13 cellular contexts compared by ENCODE assay signal in the genomic region with DNA sequence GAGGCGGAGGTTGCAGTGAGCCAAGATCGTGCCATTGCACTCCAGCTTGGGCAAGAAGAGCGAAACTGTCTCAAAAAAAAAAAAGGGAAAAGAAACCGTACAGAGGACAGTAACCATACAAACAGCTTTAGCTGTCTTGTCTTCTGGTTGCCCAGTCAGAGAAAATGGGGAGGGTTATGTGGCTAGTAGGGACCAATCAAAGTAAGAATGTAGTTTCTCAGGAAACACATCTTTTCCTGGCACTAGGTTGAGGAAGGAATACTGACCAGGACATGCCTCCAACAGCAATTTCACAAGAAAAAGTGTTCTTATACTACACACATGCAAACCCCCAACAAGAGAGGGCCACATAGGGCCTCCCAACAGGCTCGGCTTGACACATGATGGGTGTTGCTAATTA. TPM values are rescaled to one million over a fixed set of nuclear protein-coding genes. Genes with fewer than 3 reads are reported as not detected.
A peak's percentile ranks its signal among the peaks of the same experiment; 100 is the strongest.
DNase-seq lines count a peak whose midpoint lies in the region; ATAC-seq, FAIRE-seq and TF ChIP-seq lines count a peak whose summit lies in the region.
"Had no signal": no experiment of that assay in that cellular context is flagged by ENCODE, and none has a peak within 500 bp of the region (broad histone marks: within the 10 kb centered on the region; RNA-seq: fewer than 3 reads in every experiment).

No MANE protein-coding gene starts in this region.

- peaks cover 16 to 20% of the 10 kb centered on the region in 2 experiments for H3K36me3 ChIP-seq in GM12878 (ENCODE audit: control insufficient read depth in 2 of 2, insufficient read depth in 2 of 2, low read length in 1 of 2)
- H3K36me3 ChIP-seq in BE2C: peaks cover 41% of the 10 kb centered on the region

- CTCF ChIA-PET in activated CD4-positive, alpha-beta T cell treated with anti-CD3 and anti-CD28 coated beads, Interleukin-2, amount 10 ng/mL, durations not matched to agents 7 days and 5 days (lab: Charles Lee): interaction anchor here (0.6 to 4.4 kb wide), 6 partner anchors 8 to 247 kb away, joined by 3 to 115 read pairs (median 4); partner anchors contain the start of genes GGA3, MRPS7, SLC25A19 and TSEN54
- CTCF ChIA-PET in GM12878 (lab: Yijun Ruan, JAX): interaction anchor here (0.6 to 5.3 kb wide), 10 partner anchors 19 to 364 kb away, joined by 3 to 46 read pairs (median 4); partner anchors contain the start of genes NUP85, SLC25A19 and SMIM5

- no peak for TF ChIP-seq EP300 in GM12878 (IDR thresholded peaks at IDR 0.05; ENCODE audit: borderline replicate concordance in 1 of 2, control insufficient read depth in 1 of 2, low read depth in 2 of 2, low read length in 2 of 2)

- H2AFZ ChIP-seq in GM12878 (ENCODE audit: control insufficient read depth, low read depth, low read length): no peak overlapping the region

- no peaks in the 10 kb centered on the region for H3K27me3 Mint-ChIP-seq in activated CD4-positive, alpha-beta T cell treated with anti-CD3 and anti-CD28 coated beads, Interleukin-2, amount 10 ng/mL, durations not matched to agents 7 days and 5 days
- H3K27me3 Mint-ChIP-seq in osteocyte (ENCODE audit: unreplicated experiment): no peaks in the 10 kb centered on the region

- 48% methylated on average over 1 of the region's 5 CpGs for WGBS in GM12878 (ENCODE audit: insufficient coverage, insufficient replicate concordance, low lambda C conversion rate, missing lambda C conversion rate)

- no peaks in the 10 kb centered on the region for H3K27me3 ChIP-seq in GM12878 (replicated peaks in 1 of 2; ENCODE audit: control insufficient read depth in 2 of 2, insufficient read depth in 2 of 2, low read length in 1 of 2)
- no peaks in the 10 kb centered on the region for H3K27me3 ChIP-seq in BE2C

- TF ChIP-seq RAD21 in GM12878 (IDR thresholded peaks at IDR 0.05; ENCODE audit: insufficient read depth, low read depth, low read length): no peak

- H3K4me1 Mint-ChIP-seq in activated CD4-positive, alpha-beta T cell treated with anti-CD3 and anti-CD28 coated beads, Interleukin-2, amount 10 ng/mL, durations not matched to agents 7 days and 5 days: peaks cover 32% of the 10 kb centered on the region
- H3K4me1 Mint-ChIP-seq in osteocyte (ENCODE audit: unreplicated experiment): peaks cover 16% of the 10 kb centered on the region

- POLR2A ChIA-PET in activated CD4-positive, alpha-beta T cell treated with anti-CD3 and anti-CD28 coated beads, Interleukin-2, amount 10 ng/mL, durations not matched to agents 7 days and 5 days (lab: Charles Lee): no interaction called here
- POLR2A ChIA-PET in GM12878 (lab: Charles Lee): interaction anchor here (0.7 to 6.4 kb wide), 6 partner anchors 7 to 511 kb away, joined by 3 to 73 read pairs (median 16); partner anchors contain the start of genes GGA3, MRPS7, NT5C and SLC25A19

- TF ChIP-seq POLR2A in GM12878 (IDR thresholded peaks at IDR 0.05; ENCODE audit: low read depth, low read length): no peak

- H3K9me3 ChIP-seq in GM12878 (replicated peaks; ENCODE audit: control insufficient read depth, insufficient read depth, low read length): no peaks in the 10 kb centered on the region
- H3K9me3 ChIP-seq in BE2C: no peaks in the 10 kb centered on the region

- TF ChIP-seq CTCF in GM12878 (IDR thresholded peaks at IDR 0.05 in 2 of 3, conservative IDR thresholded peaks at IDR 0.05 in 1 of 3; ENCODE audit: control insufficient read depth in 2 of 3, extremely low read depth in 1 of 3, insufficient read depth in 1 of 3, low read depth in 3 of 3, low read length in 3 of 3) (no peak), osteocyte (IDR thresholded peaks at IDR 0.05) (no peak), BE2C (IDR thresholded peaks at IDR 0.05; ENCODE audit: low read depth, low read length) (no peak)

- SMC1A ChIA-PET in GM12878 (lab: Charles Lee; ENCODE audit: uncharacterized antibody, unreplicated experiment): interaction anchor here (0.6 to 2.8 kb wide), 8 partner anchors 9 to 143 kb away, joined by 3 to 24 read pairs (median 4); partner anchors contain the start of gene SLC25A19

- peaks cover 23% of the 10 kb centered on the region for H3K36me3 Mint-ChIP-seq in activated CD4-positive, alpha-beta T cell treated with anti-CD3 and anti-CD28 coated beads, Interleukin-2, amount 10 ng/mL, durations not matched to agents 7 days and 5 days (ENCODE audit: low read depth)
- H3K36me3 Mint-ChIP-seq in osteocyte (ENCODE audit: unreplicated experiment): peaks cover 13% of the 10 kb centered on the region

- FAIRE-seq in GM12878 (lab: Jason Lieb, UNC): no peak
- FAIRE-seq: bronchial epithelial cell, H1, keratinocyte had no signal

- DNase-seq in activated CD4-positive, alpha-beta T cell treated with anti-CD3 and anti-CD28 coated beads, Interleukin-2, amount 10 ng/mL, durations not matched to agents 7 days and 5 days: no peak
- DNase-seq in activated CD4-positive, alpha-beta T cell treated with anti-CD3 and anti-CD28 coated beads for 4 hours: no peak
- DNase-seq in NOMO-1 treated with dmso at 0.1 percent for 144 hours (lab: John Stamatoyannopoulos, UW; ENCODE audit: unreplicated experiment) (peak; percentile 62), GM12878 (ENCODE audit: low read depth, low spot score) (no peak), osteocyte (ENCODE audit: extremely low spot score, unreplicated experiment) (no peak), BE2C (no peak), NCI-H1930 (lab: John Stamatoyannopoulos, UW) (no peak)
- DNase-seq: GF-D8; stimulated activated CD4-positive, alpha-beta T cell treated with anti-CD3 and anti-CD28 coated beads, Interleukin-15, amount 100 ng/mL, for 24 hours had no signal

- no TSS peak for BruUV-seq in GM12878 (replicated peaks; lab: Mats Ljungman, UMichigan)

- RAD21 ChIA-PET in GM12878 (lab: Charles Lee; ENCODE audit: unreplicated experiment): interaction anchor here (0.6 to 4.8 kb wide), 6 partner anchors 17 to 145 kb away, joined by 3 to 68 read pairs (median 4); partner anchors contain the start of gene SLC25A19

- no peak overlapping the region for H3K9ac ChIP-seq in GM12878 (ENCODE audit: control insufficient read depth, insufficient read depth, low read length)

- peaks cover 32% of the 10 kb centered on the region for H3K79me2 ChIP-seq in GM12878 (ENCODE audit: control insufficient read depth, insufficient read depth, low read length)

- H3K4me1 ChIP-seq in GM12878 (ENCODE audit: control insufficient read depth, insufficient read depth, low read length) (peaks cover 24% of the 10 kb centered on the region), BE2C (peaks cover 18% of the 10 kb centered on the region)

- intact Hi-C loops in GM12878 (cut with micrococcal nuclease; ENCODE audit: unreplicated experiment): loop anchor here (10.0 kb wide), 1 partner anchor 246 kb away; the partner anchor contains the start of genes CASKIN2 and TSEN54

- peak overlapping the region; percentile 81 for H3K4me2 ChIP-seq in GM12878 (ENCODE audit: control insufficient read depth, insufficient read depth)

- H3K4me3 Mint-ChIP-seq in activated CD4-positive, alpha-beta T cell treated with anti-CD3 and anti-CD28 coated beads, Interleukin-2, amount 10 ng/mL, durations not matched to agents 7 days and 5 days: peak overlapping the region; percentile 62
- H3K4me3 Mint-ChIP-seq in osteocyte (ENCODE audit: unreplicated experiment): peak overlapping the region; percentile 62

- no peak overlapping the region for H3K27ac Mint-ChIP-seq in activated CD4-positive, alpha-beta T cell treated with anti-CD3 and anti-CD28 coated beads, Interleukin-2, amount 10 ng/mL, durations not matched to agents 7 days and 5 days
- no peak overlapping the region for H3K27ac Mint-ChIP-seq in osteocyte (ENCODE audit: unreplicated experiment)

- ATAC-seq in GM12878: no peak
- ATAC-seq in esophagus mucosa: no peak

- no peaks in the 10 kb centered on the region for H4K20me1 ChIP-seq in GM12878 (ENCODE audit: control insufficient read depth, insufficient read depth)

- H3K4me3 ChIP-seq in GM12878 (no peak overlapping the region), BE2C (ENCODE audit: low read depth, low read length) (no peak overlapping the region)

- no peaks in the 10 kb centered on the region for H3K9me3 Mint-ChIP-seq in activated CD4-positive, alpha-beta T cell treated with anti-CD3 and anti-CD28 coated beads, Interleukin-2, amount 10 ng/mL, durations not matched to agents 7 days and 5 days
- H3K9me3 Mint-ChIP-seq in osteocyte (ENCODE audit: unreplicated experiment): no peaks in the 10 kb centered on the region

- no peak overlapping the region for H3K27ac ChIP-seq in GM12878 (ENCODE audit: control insufficient read depth, insufficient read depth)

- in situ Hi-C loops in GM12878 (cut with MboI): no loop called here

RNA-seq across cellular contexts. Expression of gene MIF4GD, which starts 2.1 kb away (rescaled TPM):
- total RNA-seq in activated CD4-positive, alpha-beta T cell treated with anti-CD3 and anti-CD28 coated beads, Interleukin-2, amount 10 ng/mL, durations not matched to agents 7 days and 5 days: 10 to 100 TPM; 44.4 to 44.6 TPM
- 10.9 and 13.8 TPM in 2 replicates for total RNA-seq in GM12878 (2013; cell fraction: nucleolus; rRNA removed)
- total RNA-seq in GM12878 (2014; rRNA removed) (43.9 and 44.3 TPM in 2 replicates), GM12878 (2014; rRNA removed; fragmentation: Illumina TruSeq; extraction: Trizol) (22.8 and 23.4 TPM in 2 replicates), GM12878 (2021) (40.0 and 45.6 TPM in 2 replicates), osteocyte (25.4 and 27.9 TPM in 2 replicates), esophagus mucosa (18.4 TPM)
- polyA plus RNA-seq in GM12878 (2011; ENCODE audit: low read depth): 30.0 TPM
- polyA plus RNA-seq in GM12878 (2011; rRNA removed) (49.8 and 66.1 TPM in 2 replicates), GM12878 (2014; fragmentation: Illumina TruSeq; extraction: Trizol) (20.4 and 42.0 TPM in 2 replicates), GM12878 (2014; fragmentation: Nextera tagmentation; extraction: Ambion mirVana) (10 to 100 TPM; 94.7 to 96.2 TPM), GM12878 (2014; rRNA removed) (49.6 and 57.0 TPM in 2 replicates), GM12878 (2016; fragmentation: Nextera tagmentation; extraction: Ambion mirVana) (10 to 100 TPM; 63.3 to 69.4 TPM)
- polyA plus RNA-seq in GM12878 (2011; cell fraction: cytosol; rRNA removed): 94.7 and 108 TPM in 2 replicates
- 65.0 and 80.8 TPM in 2 replicates for polyA plus RNA-seq in GM12878 (2011; cell fraction: nucleus; rRNA removed)
- polyA plus RNA-seq in GM12878 (2012): 33.3 and 39.1 TPM in 2 replicates
- polyA minus RNA-seq in GM12878 (2011; rRNA and poly(A)+ RNA removed): 47.0 and 62.1 TPM in 2 replicates
- polyA minus RNA-seq in GM12878 (2011; cell fraction: cytosol; rRNA and poly(A)+ RNA removed): 17.5 and 19.3 TPM in 2 replicates
- polyA minus RNA-seq in GM12878 (2011; cell fraction: nucleus; rRNA and poly(A)+ RNA removed): 10.2 and 17.5 TPM in 2 replicates
- 61.8 TPM for polyA plus RNA-seq in BE2C (2012; ENCODE audit: insufficient read depth, insufficient read length, low read depth)

RNA-seq across cellular contexts. Expression of gene MRPS7, which starts 7.3 kb away (rescaled TPM):
- 10 to 100 TPM; 35.4 to 38.2 TPM for total RNA-seq in activated CD4-positive, alpha-beta T cell treated with anti-CD3 and anti-CD28 coated beads, Interleukin-2, amount 10 ng/mL, durations not matched to agents 7 days and 5 days
- 40.8 and 41.5 TPM in 2 replicates for total RNA-seq in GM12878 (2013; cell fraction: nucleolus; rRNA removed)
- total RNA-seq in GM12878 (2014; rRNA removed) (105 and 117 TPM in 2 replicates), GM12878 (2014; rRNA removed; fragmentation: Illumina TruSeq; extraction: Trizol) (89.6 and 101 TPM in 2 replicates), GM12878 (2021) (88.4 and 89.2 TPM in 2 replicates), osteocyte (49.6 and 50.4 TPM in 2 replicates), esophagus mucosa (59.1 TPM)
- 40.9 TPM for polyA plus RNA-seq in GM12878 (2011; ENCODE audit: low read depth)
- polyA plus RNA-seq in GM12878 (2011; rRNA removed) (73.6 and 89.7 TPM in 2 replicates), GM12878 (2014; fragmentation: Illumina TruSeq; extraction: Trizol) (71.2 and 101 TPM in 2 replicates), GM12878 (2014; fragmentation: Nextera tagmentation; extraction: Ambion mirVana) (100 to 1,000 TPM; 161 to 209 TPM), GM12878 (2014; rRNA removed) (93.2 and 108 TPM in 2 replicates), GM12878 (2016; fragmentation: Nextera tagmentation; extraction: Ambion mirVana) (100 to 1,000 TPM; 207 to 217 TPM)
- 90.3 and 94.2 TPM in 2 replicates for polyA plus RNA-seq in GM12878 (2011; cell fraction: cytosol; rRNA removed)
- 68.9 and 73.0 TPM in 2 replicates for polyA plus RNA-seq in GM12878 (2011; cell fraction: nucleus; rRNA removed)
- polyA plus RNA-seq in GM12878 (2012): 50.5 and 55.2 TPM in 2 replicates
- 44.1 and 47.2 TPM in 2 replicates for polyA minus RNA-seq in GM12878 (2011; rRNA and poly(A)+ RNA removed)
- 16.8 and 20.8 TPM in 2 replicates for polyA minus RNA-seq in GM12878 (2011; cell fraction: cytosol; rRNA and poly(A)+ RNA removed)
- polyA minus RNA-seq in GM12878 (2011; cell fraction: nucleus; rRNA and poly(A)+ RNA removed): 26.8 and 39.8 TPM in 2 replicates
- polyA plus RNA-seq in BE2C (2012; ENCODE audit: insufficient read depth, insufficient read length, low read depth): 232 TPM

RNA-seq across cellular contexts. Expression of gene GGA3, which starts 7.5 kb away (rescaled TPM):
- 10 to 100 TPM; 80.2 to 86.1 TPM for total RNA-seq in activated CD4-positive, alpha-beta T cell treated with anti-CD3 and anti-CD28 coated beads, Interleukin-2, amount 10 ng/mL, durations not matched to agents 7 days and 5 days
- total RNA-seq in GM12878 (2013; cell fraction: nucleolus; rRNA removed): 70.6 and 92.6 TPM in 2 replicates
- total RNA-seq in GM12878 (2014; rRNA removed) (19.6 and 20.7 TPM in 2 replicates), GM12878 (2014; rRNA removed; fragmentation: Illumina TruSeq; extraction: Trizol) (13.5 and 14.3 TPM in 2 replicates), GM12878 (2021) (52.1 and 57.5 TPM in 2 replicates), osteocyte (34.3 and 34.6 TPM in 2 replicates), esophagus mucosa (20.6 TPM)
- 34.9 TPM for polyA plus RNA-seq in GM12878 (2011; ENCODE audit: low read depth)
- polyA plus RNA-seq in GM12878 (2011; rRNA removed) (26.2 and 34.9 TPM in 2 replicates), GM12878 (2014; fragmentation: Illumina TruSeq; extraction: Trizol) (31.7 and 41.3 TPM in 2 replicates), GM12878 (2014; fragmentation: Nextera tagmentation; extraction: Ambion mirVana) (1 to 10 TPM; 7.0 to 8.1 TPM), GM12878 (2014; rRNA removed) (36.4 and 40.2 TPM in 2 replicates), GM12878 (2016; fragmentation: Nextera tagmentation; extraction: Ambion mirVana) (10 to 100 TPM; 33.0 to 36.3 TPM)
- 25.9 and 26.0 TPM in 2 replicates for polyA plus RNA-seq in GM12878 (2011; cell fraction: cytosol; rRNA removed)
- polyA plus RNA-seq in GM12878 (2011; cell fraction: nucleus; rRNA removed): 244 and 300 TPM in 2 replicates
- 51.0 and 62.2 TPM in 2 replicates for polyA plus RNA-seq in GM12878 (2012)
- 50.4 and 73.4 TPM in 2 replicates for polyA minus RNA-seq in GM12878 (2011; rRNA and poly(A)+ RNA removed)
- 9.0 and 14.0 TPM in 2 replicates for polyA minus RNA-seq in GM12878 (2011; cell fraction: cytosol; rRNA and poly(A)+ RNA removed)
- polyA minus RNA-seq in GM12878 (2011; cell fraction: nucleus; rRNA and poly(A)+ RNA removed): 39.3 and 49.0 TPM in 2 replicates
- 66.2 TPM for polyA plus RNA-seq in BE2C (2012; ENCODE audit: insufficient read depth, insufficient read length, low read depth)

RNA-seq across cellular contexts. Expression of gene SLC25A19, which starts 20.3 kb away (rescaled TPM):
- 10 to 100 TPM; 27.6 to 30.5 TPM for total RNA-seq in activated CD4-positive, alpha-beta T cell treated with anti-CD3 and anti-CD28 coated beads, Interleukin-2, amount 10 ng/mL, durations not matched to agents 7 days and 5 days
- 89.0 and 97.1 TPM in 2 replicates for total RNA-seq in GM12878 (2013; cell fraction: nucleolus; rRNA removed)
- total RNA-seq in GM12878 (2014; rRNA removed) (55.6 and 58.3 TPM in 2 replicates), GM12878 (2014; rRNA removed; fragmentation: Illumina TruSeq; extraction: Trizol) (39.7 and 49.1 TPM in 2 replicates), GM12878 (2021) (59.6 and 60.6 TPM in 2 replicates), osteocyte (8.6 and 12.3 TPM in 2 replicates), esophagus mucosa (9.2 TPM)
- polyA plus RNA-seq in GM12878 (2011; ENCODE audit: low read depth): 19.4 TPM
- polyA plus RNA-seq in GM12878 (2011; rRNA removed) (28.3 and 39.2 TPM in 2 replicates), GM12878 (2014; fragmentation: Illumina TruSeq; extraction: Trizol) (24.1 and 45.5 TPM in 2 replicates), GM12878 (2014; fragmentation: Nextera tagmentation; extraction: Ambion mirVana) (10 to 100 TPM; 32.9 to 43.1 TPM), GM12878 (2014; rRNA removed) (68.5 and 69.4 TPM in 2 replicates), GM12878 (2016; fragmentation: Nextera tagmentation; extraction: Ambion mirVana) (10 to 100 TPM; 77.0 to 91.6 TPM)
- polyA plus RNA-seq in GM12878 (2011; cell fraction: cytosol; rRNA removed): 62.0 and 77.9 TPM in 2 replicates
- polyA plus RNA-seq in GM12878 (2011; cell fraction: nucleus; rRNA removed): 63.2 and 65.7 TPM in 2 replicates
- polyA plus RNA-seq in GM12878 (2012): 31.7 and 40.1 TPM in 2 replicates
- polyA minus RNA-seq in GM12878 (2011; rRNA and poly(A)+ RNA removed): 27.9 and 43.7 TPM in 2 replicates
- 16.3 and 17.8 TPM in 2 replicates for polyA minus RNA-seq in GM12878 (2011; cell fraction: cytosol; rRNA and poly(A)+ RNA removed)
- 19.6 and 37.5 TPM in 2 replicates for polyA minus RNA-seq in GM12878 (2011; cell fraction: nucleus; rRNA and poly(A)+ RNA removed)
- 35.1 TPM for polyA plus RNA-seq in BE2C (2012; ENCODE audit: insufficient read depth, insufficient read length, low read depth)
